Comparison of ENCODE assay signal across 14 cellular contexts in the genomic region with DNA sequence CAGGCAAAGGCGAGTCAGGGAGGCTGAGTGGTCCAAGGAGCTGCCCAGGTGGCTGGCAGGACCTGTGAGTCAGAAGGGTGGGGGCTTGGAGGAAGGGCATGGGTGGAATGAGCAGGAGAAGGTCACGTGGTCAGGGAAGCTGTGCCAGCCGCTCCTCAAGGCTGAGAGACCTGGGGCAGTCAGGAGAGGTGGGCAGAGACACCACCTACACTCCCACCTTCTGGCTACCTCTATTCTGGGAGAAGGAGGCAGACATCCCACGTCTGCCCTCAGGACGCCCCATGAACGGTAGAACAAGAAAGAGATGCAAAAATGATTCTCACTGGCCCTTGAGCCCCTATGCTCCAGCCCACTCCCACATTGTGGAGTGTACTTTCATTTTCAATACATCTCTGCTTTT.
"Had no signal": no experiment of that assay in that cellular context is flagged by ENCODE, and none has a peak within 500 bp of the region (broad histone marks: within the 10 kb centered on the region; RNA-seq: fewer than 3 reads in every experiment).

No MANE protein-coding gene starts in this region.

- H3K27ac Mint-ChIP-seq: activated CD4-positive, alpha-beta memory T cell treated with anti-CD3 and anti-CD28 coated beads for 36 hours; activated naive CD4-positive, alpha-beta T cell treated with anti-CD3 and anti-CD28 coated beads, Interleukin-2, amount 50 U/mL, for 72 hours; memory B cell had no signal

- H3K9me3 Mint-ChIP-seq: activated naive CD4-positive, alpha-beta T cell treated with anti-CD3 and anti-CD28 coated beads, Interleukin-2, amount 50 U/mL, for 72 hours; activated T-cell treated with anti-CD3 and anti-CD28 coated beads, Interleukin-2, amount 50 U/mL, for 4 hours; stimulated activated naive CD8-positive, alpha-beta T cell treated with anti-CD3 and anti-CD28 coated beads, Interleukin-15, Interleukin-2, amounts not matched to agents 100 ng/mL and 50 ng/mL, for 24 hours had no signal

- H3K9me3 ChIP-seq: esophagus squamous epithelium, heart left ventricle, left lung, ovary had no signal

- H3K36me3 Mint-ChIP-seq: activated CD4-positive, alpha-beta memory T cell treated with anti-CD3 and anti-CD28 coated beads for 36 hours; activated naive CD4-positive, alpha-beta T cell treated with anti-CD3 and anti-CD28 coated beads, Interleukin-2, amount 50 U/mL, for 72 hours had no signal

- H3K27me3 Mint-ChIP-seq: activated CD4-positive, alpha-beta memory T cell treated with anti-CD3 and anti-CD28 coated beads for 36 hours; stimulated activated naive CD8-positive, alpha-beta T cell treated with anti-CD3 and anti-CD28 coated beads, Interleukin-15, Interleukin-2, amounts not matched to agents 100 ng/mL and 50 ng/mL, for 24 hours had no signal

- H3K27me3 ChIP-seq: esophagus squamous epithelium, left lung, ovary had no signal

- H3K4me3 ChIP-seq: esophagus squamous epithelium, heart left ventricle, left lung, ovary had no signal

- DNase-seq: activated CD4-positive, alpha-beta memory T cell treated with anti-CD3 and anti-CD28 coated beads for 36 hours; activated effector memory CD4-positive, alpha-beta T cell treated with anti-CD3 and anti-CD28 coated beads, Interleukin-2, amount 50 U/mL, for 16 hours; activated T-cell treated with anti-CD3 and anti-CD28 coated beads, Interleukin-2, amount 50 U/mL, for 4 hours; esophagus squamous epithelium; foreskin fibroblast; heart left ventricle; left lung; ovary; stimulated activated CD4-positive, alpha-beta T cell treated with anti-CD3 and anti-CD28 coated beads, Interleukin-15, amount 100 ng/mL, for 24 hours; stimulated activated CD4-positive, alpha-beta T cell treated with anti-CD3 and anti-CD28 coated beads, Interleukin-4, amount 100 ng/mL, for 24 hours had no signal

- H3K27ac ChIP-seq: left lung, ovary had no signal

- H3K4me3 Mint-ChIP-seq: activated CD4-positive, alpha-beta memory T cell treated with anti-CD3 and anti-CD28 coated beads for 36 hours; activated T-cell treated with anti-CD3 and anti-CD28 coated beads, Interleukin-2, amount 50 U/mL, for 4 hours; memory B cell; stimulated activated naive CD8-positive, alpha-beta T cell treated with anti-CD3 and anti-CD28 coated beads, Interleukin-15, Interleukin-2, amounts not matched to agents 100 ng/mL and 50 ng/mL, for 24 hours had no signal

- H3K36me3 ChIP-seq: esophagus squamous epithelium, heart left ventricle, left lung, ovary had no signal

- ATAC-seq: activated CD4-positive, CD25-positive, alpha-beta regulatory T cell treated with anti-CD3 and anti-CD28 coated beads, Interleukin-2, amount 50 U/mL, for 24 hours; activated naive CD4-positive, alpha-beta T cell treated with anti-CD3 and anti-CD28 coated beads, Interleukin-2, amount 50 U/mL, for 72 hours; activated T-cell treated with anti-CD3 and anti-CD28 coated beads, Interleukin-2, amount 50 U/mL, for 4 hours; heart left ventricle; left lung had no signal
